ENCODE assay signal across 1 cellular context in genomic region chr18:50330176-50330575, GRCh38.
TF ChIP-seq lines count a peak whose summit lies in the region.

No MANE protein-coding gene starts in this region.

TF ChIP-seq in SK-N-SH, 30 proteins besides CTCF, POLR2A, EP300 and RAD21 (continued from another document):
- TF ChIP-seq ZBTB33 (IDR thresholded peaks at IDR 0.05; ENCODE audit: borderline replicate concordance, low read depth): no peak
- no peak for TF ChIP-seq RFX5 (IDR thresholded peaks at IDR 0.05; ENCODE audit: low read length)
- TF ChIP-seq GATA2 (CRISPR knock-in tag; IDR thresholded peaks at IDR 0.05): no peak
- TF ChIP-seq NRF1 (IDR thresholded peaks at IDR 0.05; ENCODE audit: low read depth, low read length): no peak
- no peak for TF ChIP-seq CHD2 (IDR thresholded peaks at IDR 0.05; ENCODE audit: low read length, partially characterized antibody)
- no peak for TF ChIP-seq RXRA (IDR thresholded peaks at IDR 0.05; ENCODE audit: borderline replicate concordance, low read depth)
- TF ChIP-seq RCOR1 (IDR thresholded peaks at IDR 0.05; ENCODE audit: low read length): no peak
- TF ChIP-seq FOSL2 (IDR thresholded peaks at IDR 0.05; ENCODE audit: borderline replicate concordance, low read depth): no peak
- no peak for TF ChIP-seq MEF2A (IDR thresholded peaks at IDR 0.05; ENCODE audit: borderline replicate concordance, low read depth)
